ENCODE assay signal across 8 cellular contexts in the genomic region with DNA sequence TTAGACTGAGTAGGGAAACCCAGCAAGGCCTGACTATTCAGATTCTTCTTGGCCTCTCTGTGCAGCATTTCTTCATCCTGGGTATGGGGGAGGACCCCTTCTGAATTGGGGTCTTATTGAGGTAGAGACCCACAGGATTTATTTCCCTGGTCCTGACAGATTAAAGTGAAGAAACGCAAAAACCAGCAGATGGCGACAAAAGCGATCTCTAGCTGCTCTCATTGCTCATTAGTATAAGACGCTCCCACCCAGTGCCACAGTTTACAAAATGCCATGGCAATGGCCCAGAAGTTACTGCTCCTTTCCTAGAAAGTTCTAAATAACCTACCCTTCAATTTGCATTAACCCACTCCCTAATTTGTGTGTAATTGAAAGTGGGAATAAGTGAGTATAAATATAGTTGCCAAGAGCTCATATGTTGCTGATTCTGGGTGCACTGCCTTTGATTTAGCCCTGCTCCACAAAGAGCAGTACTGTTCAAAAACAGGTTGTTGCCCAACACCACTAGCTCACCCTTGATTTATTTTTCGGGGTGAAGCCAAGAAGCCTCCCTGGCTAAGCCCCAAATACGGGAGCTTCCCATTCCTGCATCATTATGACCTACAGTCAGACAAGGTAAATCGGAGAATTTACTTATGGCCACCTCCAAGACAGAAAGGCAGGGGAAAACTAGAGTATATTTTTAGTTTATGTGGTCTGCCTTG. TPM values are rescaled to one million over a fixed set of nuclear protein-coding genes. Genes with fewer than 3 reads are reported as not detected.
DNase-seq lines count a peak whose midpoint lies in the region; ATAC-seq and TF ChIP-seq lines count a peak whose summit lies in the region.

No MANE protein-coding gene starts in this region.

- DNase-seq in AG09309 (ENCODE audit: low read depth) (no peak), GM12865 (ENCODE audit: low read depth) (peak; percentile 36), NCI-H1436 (lab: John Stamatoyannopoulos, UW) (peak; percentile 31), erythroblast (lab: John Stamatoyannopoulos, UW) (peak; percentile 62 to 77), omental fat pad (ENCODE audit: low spot score) (no peak), foreskin melanocyte (no peak)
- peak; percentile 29 to 32 for DNase-seq in activated CD4-positive, alpha-beta T cell treated with anti-CD3 and anti-CD28 coated beads, Interleukin-2, amount 50 U/mL, for 48 hours

- peak; percentile 59 for ATAC-seq in omental fat pad (ENCODE audit: low FRiP score)
- ATAC-seq in HG03097 (IDR thresholded peaks at IDR 0.05; ENCODE audit: low FRiP score, unreplicated experiment), result no peak

- no peak overlapping the region for H3K4me3 ChIP-seq in AG09309 (ENCODE audit: control insufficient read depth, low read depth, low read length)
- H3K4me3 ChIP-seq in GM12865 (ENCODE audit: low read depth, low read length), result no peak overlapping the region

- TF ChIP-seq CTCF in AG09309 (IDR thresholded peaks at IDR 0.05; ENCODE audit: control insufficient read depth, insufficient read depth, low read depth, low read length, missing control alignments) (peak; percentile 57), GM12865 (IDR thresholded peaks at IDR 0.05; ENCODE audit: insufficient read depth, low read depth, low read length, missing control alignments) (peak; percentile 36), omental fat pad (IDR thresholded peaks at IDR 0.05) (no peak)

- TF ChIP-seq POLR2A in erythroblast (IDR thresholded peaks at IDR 0.05; ENCODE audit: low read length), result no peak

RNA-seq across cellular contexts. Expression of a gene that starts 3.7 kb away (rescaled TPM):
- 10 to 100 TPM; 20.5 to 33.6 (median 29.4) TPM for total RNA-seq in omental fat pad

RNA-seq across cellular contexts. Expression of a gene that starts 43.8 kb away (rescaled TPM):
- 10 to 100 TPM; 28.9 to 60.2 (median 49.7) TPM for total RNA-seq in omental fat pad

Comparison
In these comparisons a context has a peak if more than half of its experiments do, and no peak if none do; other contexts are left out.
1. DNase-seq: peak in GM12865 (single experiment), NCI-H1436 (single experiment), activated CD4-positive, alpha-beta T cell treated with anti-CD3 and anti-CD28 coated beads, Interleukin-2, amount 50 U/mL, for 48 hours (2 of 2) and erythroblast (2 of 2); none in AG09309 (single experiment), omental fat pad (single experiment) and foreskin melanocyte (single experiment).
2. CTCF ChIP-seq: peak in AG09309 (single experiment) and GM12865 (single experiment); none in omental fat pad (0 of 3).